8 cellular contexts compared by ENCODE assay signal in the genomic region with DNA sequence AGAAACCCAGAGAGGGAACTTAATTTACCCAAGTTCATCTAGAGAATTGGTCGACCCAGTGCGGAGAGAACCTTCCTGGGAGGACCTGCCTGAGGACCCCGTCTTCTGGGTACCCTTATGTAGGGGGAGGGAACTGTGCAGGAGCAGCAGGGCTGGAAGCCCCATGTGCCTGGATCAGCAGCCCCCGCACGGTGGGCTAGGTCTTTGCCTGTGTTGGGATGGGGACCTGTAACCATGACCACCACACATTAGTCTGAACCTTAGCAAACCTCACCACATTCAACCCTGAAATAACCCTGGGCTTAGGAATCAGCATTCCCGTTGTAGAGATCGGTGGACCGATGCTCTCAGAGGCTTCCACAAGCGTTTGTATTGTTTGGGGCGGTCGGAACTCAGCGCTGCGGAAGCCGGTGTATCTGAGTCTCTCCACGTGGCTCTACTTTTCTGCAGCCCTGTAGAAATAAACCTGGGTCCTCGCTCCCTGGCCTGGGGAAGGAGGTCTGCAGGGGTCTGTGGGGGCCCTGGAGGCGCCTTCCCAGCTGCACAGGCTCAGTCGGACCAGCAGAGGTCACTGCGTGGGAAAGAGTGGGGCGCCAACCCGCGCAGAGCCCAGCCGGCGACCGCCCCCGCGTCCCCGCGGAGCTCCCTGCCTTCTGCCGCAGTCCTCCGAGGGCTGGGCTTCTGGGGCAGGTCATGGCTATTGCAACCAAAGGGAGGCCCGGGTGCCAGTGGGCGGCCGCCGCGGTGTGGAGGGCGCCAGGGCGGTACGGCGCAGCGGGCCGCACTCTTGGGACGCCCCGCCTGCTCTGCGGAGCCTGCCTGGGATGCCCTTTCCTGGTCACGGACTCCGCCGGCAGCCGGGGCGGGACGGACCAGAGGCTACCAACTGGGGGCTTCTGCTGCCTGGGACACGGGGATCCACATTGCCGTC. TPM values are rescaled to one million over a fixed set of nuclear protein-coding genes. Genes with fewer than 3 reads are reported as not detected.
A peak's percentile ranks its signal among the peaks of the same experiment; 100 is the strongest.
DNase-seq lines count a peak whose midpoint lies in the region; ATAC-seq and TF ChIP-seq lines count a peak whose summit lies in the region.

No MANE protein-coding gene starts in this region.

- ATAC-seq in left lung: peak; percentile 95

- no peak overlapping the region for H2BK15ac ChIP-seq in H9 (ENCODE audit: low read depth, low read length)

- no peaks in the 10 kb centered on the region for H3K9me3 Mint-ChIP-seq in H9

- no peak overlapping the region for H3K56ac ChIP-seq in H9 (ENCODE audit: insufficient read length, low read depth, low read length)

- H3K27ac ChIP-seq in H9 (ENCODE audit: insufficient read length, low read depth, low read length) (no peak overlapping the region), left lung (no peak overlapping the region)

- no peak overlapping the region; the same call in 1 of the 2 replicates for H3K14ac ChIP-seq in H9 (ENCODE audit: insufficient read depth, low read length)

- no peak overlapping the region for H4K8ac ChIP-seq in H9 (replicated peaks; ENCODE audit: insufficient read length, low read depth, low read length)

- H3T11ph ChIP-seq in H9 (ENCODE audit: low read length): no peak overlapping the region

- H4K5ac ChIP-seq in H9 (ENCODE audit: insufficient read length, low read depth, low read length): no peak overlapping the region

- no peak overlapping the region for H2BK120ac ChIP-seq in H9 (ENCODE audit: low read depth, low read length, poor library complexity, severe bottlenecking)

- H3K4me3 ChIP-seq in AG09309 (ENCODE audit: control insufficient read depth, low read depth, low read length) (no peak overlapping the region; the same call in none of the 2 replicates), choroid plexus epithelial cell (ENCODE audit: low read depth, low read length) (peak overlapping the region; percentile 17), left lung (peak overlapping the region; percentile 23 to 26)

- no peak overlapping the region for H2BK5ac ChIP-seq in H9 (ENCODE audit: insufficient read length, low read length)

- H3K4me1 Mint-ChIP-seq in H9: peaks cover 9 to 10% of the 10 kb centered on the region in 2 experiments

- DNase-seq in AG09309 (ENCODE audit: low read depth) (no peak), H9 (peak; percentile 70), choroid plexus epithelial cell (ENCODE audit: low read depth) (peak; percentile 14), left lung (peak; percentile 38 to 86), COR-L47 (lab: John Stamatoyannopoulos, UW) (no peak), amniotic stem cell (lab: John Stamatoyannopoulos, UW) (no peak)
- DNase-seq in activated CD4-positive, alpha-beta T cell treated with anti-CD3 and anti-CD28 coated beads for 4 hours: peak; percentile 58 to 63
- DNase-seq in stimulated activated CD4-positive, alpha-beta T cell treated with anti-CD3 and anti-CD28 coated beads, TNF-alpha, amount 100 ng/mL, for 1 hour (ENCODE audit: low read depth in 3 of 3, low spot score in 1 of 3): peak; percentile 5 to 52 (median 24)

- intact Hi-C loops in left lung (cut with DNase I): no loop called here

- no peak overlapping the region for H3K4ac ChIP-seq in H9 (ENCODE audit: low read depth, low read length)

- H3K9ac ChIP-seq in H9 (ENCODE audit: extremely low read depth, insufficient read length, low read length): no peak overlapping the region

- H3K27ac Mint-ChIP-seq in H9: no peak overlapping the region

- no peak overlapping the region for H2AFZ ChIP-seq in H9 (ENCODE audit: low read length)

- no peak overlapping the region for H3K18ac ChIP-seq in H9 (ENCODE audit: insufficient read length, low read depth, low read length)

- peak overlapping the region; percentile 41 to 74 for H3K4me3 Mint-ChIP-seq in H9

- no peak overlapping the region for H4K91ac ChIP-seq in H9 (ENCODE audit: insufficient read length, low read depth, low read length)

- no peaks in the 10 kb centered on the region for H3K79me1 ChIP-seq in H9 (ENCODE audit: insufficient read depth, low read depth, low read length, poor library complexity, severe bottlenecking)

- no peaks in the 10 kb centered on the region for H3K36me3 ChIP-seq in left lung

- no peaks in the 10 kb centered on the region for H4K20me1 ChIP-seq in H9 (ENCODE audit: control insufficient read depth, insufficient read depth, insufficient read length)

- peaks cover 8% of the 10 kb centered on the region for H3K23me2 ChIP-seq in H9 (ENCODE audit: insufficient read length, low read depth, low read length, poor library complexity, severe bottlenecking)

- WGBS in H9 (ENCODE audit: extremely low coverage, insufficient read length, low lambda C conversion rate): no CpG with 5 or more reads among the region's 53 CpGs

- H3K79me2 ChIP-seq in H9 (ENCODE audit: insufficient read depth, low read length): no peaks in the 10 kb centered on the region

- no peak overlapping the region for H2AK5ac ChIP-seq in H9 (ENCODE audit: insufficient read length, low read length)

- no peak overlapping the region for H2BK12ac ChIP-seq in H9 (ENCODE audit: insufficient read length, low read depth, low read length)

- H2BK20ac ChIP-seq in H9 (ENCODE audit: low read depth, low read length, poor library complexity, severe bottlenecking): no peak overlapping the region

- H3K27me3 Mint-ChIP-seq in H9 (ENCODE audit: low read depth): peaks cover 97% of the 10 kb centered on the region

- peak overlapping the region; percentile 22 for H3K4me2 ChIP-seq in H9 (ENCODE audit: insufficient read depth, insufficient read length, low read length)

- H3K27me3 ChIP-seq in H9 (ENCODE audit: insufficient read depth, low read length) (peaks cover 7% of the 10 kb centered on the region; the same call in 1 of the 2 replicates), left lung (peaks cover 9 to 87% of the 10 kb centered on the region in 2 donors)

- TF ChIP-seq CTCF in AG09309 (IDR thresholded peaks at IDR 0.05; ENCODE audit: control insufficient read depth, insufficient read depth, low read depth, low read length, missing control alignments): peak; percentile 45
- TF ChIP-seq CTCF in H9 (conservative IDR thresholded peaks at IDR 0.05): peak; percentile 88
- TF ChIP-seq CTCF in choroid plexus epithelial cell (conservative IDR thresholded peaks at IDR 0.05; ENCODE audit: low read depth, low read length): peak; percentile 56
- TF ChIP-seq CTCF in left lung (IDR thresholded peaks at IDR 0.05): peak; percentile 64 to 78

- no peaks in the 10 kb centered on the region for H3K9me3 ChIP-seq in H9 (ENCODE audit: control insufficient read depth, low read depth, low read length)
- no peaks in the 10 kb centered on the region for H3K9me3 ChIP-seq in left lung

- H3K23ac ChIP-seq in H9 (ENCODE audit: insufficient read length, low read depth, low read length): no peak overlapping the region

- H3K36me3 Mint-ChIP-seq in H9 (ENCODE audit: insufficient read depth in 1 of 3, low read depth in 3 of 3): no peaks in the 10 kb centered on the region

- H3K4me1 ChIP-seq in H9 (ENCODE audit: insufficient read depth, low read length) (no peaks in the 10 kb centered on the region), left lung (peaks cover 0 to 10% of the 10 kb centered on the region in 2 donors)

RNA-seq across cellular contexts. Expression of a gene that starts 36.2 kb away (rescaled TPM):
- total RNA-seq in H9 (2021): not detected in 2 replicates
- not detected for total RNA-seq in left lung

RNA-seq across cellular contexts. Expression of a gene that starts 51.0 kb away (rescaled TPM):
- total RNA-seq in H9 (2021): 0.33 and 0.37 TPM in 2 replicates
- under 1 TPM; 0.42 to 0.50 TPM for total RNA-seq in left lung

Comparison
In these comparisons a context has a peak if more than half of its experiments do, and no peak if none do; other contexts are left out.
1. DNase-seq: peak in H9 (single experiment), activated CD4-positive, alpha-beta T cell treated with anti-CD3 and anti-CD28 coated beads for 4 hours (2 of 2), choroid plexus epithelial cell (single experiment), left lung (2 of 2) and stimulated activated CD4-positive, alpha-beta T cell treated with anti-CD3 and anti-CD28 coated beads, TNF-alpha, amount 100 ng/mL, for 1 hour (3 of 3); none in AG09309 (single experiment), COR-L47 (single experiment) and amniotic stem cell (single experiment).
2. Peak in every context shown above with its lines, with median percentiles within 50 percentile points of each other: CTCF ChIP-seq.